In genomic region chr10:11326241-11326640, GRCh38 we compare ENCODE assay signal across 21 cellular contexts.
DNase-seq lines count a peak whose midpoint lies in the region; ATAC-seq and TF ChIP-seq lines count a peak whose summit lies in the region.
"Had no signal": no experiment of that assay in that cellular context is flagged by ENCODE, and none has a peak within 500 bp of the region (broad histone marks: within the 10 kb centered on the region; RNA-seq: fewer than 3 reads in every experiment).

No MANE protein-coding gene starts in this region.

- no peaks in the 10 kb centered on the region for H4K20me1 ChIP-seq in smooth muscle cell (ENCODE audit: low read depth)

- TF ChIP-seq CTCF in smooth muscle cell (IDR thresholded peaks at IDR 0.05; ENCODE audit: borderline replicate concordance, insufficient read depth, poor library complexity, severe bottlenecking): no peak

- CTCF ChIA-PET in activated naive CD4-positive, alpha-beta T cell treated with anti-CD3 and anti-CD28 coated beads, Interleukin-2, amount 10 ng/mL, durations not matched to agents 7 days and 5 days (lab: Charles Lee): no interaction called here

- no peaks in the 10 kb centered on the region for H3K36me3 ChIP-seq in smooth muscle cell (ENCODE audit: low read depth)
- H3K36me3 ChIP-seq: adrenal gland had no signal

- no peaks in the 10 kb centered on the region for H3K27me3 ChIP-seq in smooth muscle cell (ENCODE audit: low read depth)
- H3K27me3 ChIP-seq: adrenal gland, heart right ventricle had no signal

- peak overlapping the region; percentile 47 for H3K27ac Mint-ChIP-seq in activated naive CD4-positive, alpha-beta T cell treated with anti-CD3 and anti-CD28 coated beads, Interleukin-2, amount 10 ng/mL, durations not matched to agents 7 days and 5 days
- H3K27ac Mint-ChIP-seq in T-helper 17 cell: peak overlapping the region; percentile 83
- peak overlapping the region; percentile 66 for H3K27ac Mint-ChIP-seq in memory B cell

- no peak for ATAC-seq in T-helper 17 cell
- no peak for ATAC-seq in memory B cell (ENCODE audit: low read depth)
- ATAC-seq: heart right ventricle; Panc1; stimulated activated naive CD8-positive, alpha-beta T cell treated with anti-CD3 and anti-CD28 coated beads, Interleukin-15, Interleukin-2, amounts not matched to agents 100 U/mL and 50 U/mL, for 24 hours had no signal

- H3K79me2 ChIP-seq in smooth muscle cell (ENCODE audit: low read depth): no peaks in the 10 kb centered on the region

- H3K9me3 Mint-ChIP-seq in activated naive CD4-positive, alpha-beta T cell treated with anti-CD3 and anti-CD28 coated beads, Interleukin-2, amount 10 ng/mL, durations not matched to agents 7 days and 5 days: no peaks in the 10 kb centered on the region
- no peaks in the 10 kb centered on the region for H3K9me3 Mint-ChIP-seq in memory B cell
- H3K9me3 Mint-ChIP-seq: nephron had no signal

- peaks cover 8% of the 10 kb centered on the region for H3K4me1 ChIP-seq in smooth muscle cell (ENCODE audit: low read depth)
- H3K4me1 ChIP-seq: adrenal gland had no signal

- H2AFZ ChIP-seq in smooth muscle cell (ENCODE audit: low read depth): no peak overlapping the region

- peak overlapping the region; percentile 61 for H3K4me2 ChIP-seq in smooth muscle cell

- peak overlapping the region; percentile 63 for H3K27ac ChIP-seq in smooth muscle cell (ENCODE audit: low read depth)
- H3K27ac ChIP-seq: adrenal gland, heart right ventricle, SK-N-MC had no signal

- H3K36me3 Mint-ChIP-seq in activated naive CD4-positive, alpha-beta T cell treated with anti-CD3 and anti-CD28 coated beads, Interleukin-2, amount 10 ng/mL, durations not matched to agents 7 days and 5 days: peaks cover 83% of the 10 kb centered on the region
- H3K36me3 Mint-ChIP-seq in T-helper 17 cell (ENCODE audit: low read depth): peaks cover 10% of the 10 kb centered on the region
- H3K36me3 Mint-ChIP-seq in memory B cell: peaks cover 56% of the 10 kb centered on the region

- H3K4me1 Mint-ChIP-seq in activated naive CD4-positive, alpha-beta T cell treated with anti-CD3 and anti-CD28 coated beads, Interleukin-2, amount 10 ng/mL, durations not matched to agents 7 days and 5 days: peaks cover 16% of the 10 kb centered on the region
- H3K4me1 Mint-ChIP-seq in T-helper 17 cell (peaks cover 21% of the 10 kb centered on the region), memory B cell (peaks cover 14% of the 10 kb centered on the region)

- DNase-seq in activated naive CD4-positive, alpha-beta T cell treated with anti-CD3 and anti-CD28 coated beads, Interleukin-2, amount 10 ng/mL, durations not matched to agents 7 days and 5 days: no peak
- DNase-seq in activated naive CD4-positive, alpha-beta T cell treated with anti-CD3 and anti-CD28 coated beads, Interleukin-2, amount 50 U/mL, for 16 hours: no peak
- DNase-seq in T-helper 17 cell (no peak), memory B cell (ENCODE audit: low spot score in 2 of 2) (no peak), smooth muscle cell (lab: John Stamatoyannopoulos, UW; ENCODE audit: unreplicated experiment) (no peak), SW480 (ENCODE audit: low spot score) (no peak), occipital lobe (lab: John Stamatoyannopoulos, UW) (no peak), T-helper 2 cell (no peak)
- DNase-seq: ACHN; activated T-cell treated with anti-CD3 and anti-CD28 coated beads, Interleukin-2, amount 50 U/mL, for 1 hour; adrenal gland; cerebellar nuclear complex; COR-L47; heart right ventricle; NCI-H187; NCI-H345; stimulated activated CD4-positive, alpha-beta T cell treated with anti-CD3 and anti-CD28 coated beads, Interleukin-15, amount 100 ng/mL, for 24 hours; stimulated activated naive CD8-positive, alpha-beta T cell treated with anti-CD3 and anti-CD28 coated beads, Interleukin-15, Interleukin-2, amounts not matched to agents 100 U/mL and 50 U/mL, for 24 hours had no signal

- H3K4me3 Mint-ChIP-seq in activated naive CD4-positive, alpha-beta T cell treated with anti-CD3 and anti-CD28 coated beads, Interleukin-2, amount 10 ng/mL, durations not matched to agents 7 days and 5 days: no peak overlapping the region
- H3K4me3 Mint-ChIP-seq in T-helper 17 cell (no peak overlapping the region), memory B cell (no peak overlapping the region)
- H3K4me3 Mint-ChIP-seq: nephron had no signal

- H3F3A ChIP-seq in smooth muscle cell (ENCODE audit: low read depth): no peaks in the 10 kb centered on the region

- WGBS in smooth muscle cell (ENCODE audit: low lambda C conversion rate): 83% methylated on average over 12 of the region's 12 CpGs

- H3K4me3 ChIP-seq in smooth muscle cell: no peak overlapping the region
- H3K4me3 ChIP-seq: adrenal gland, heart right ventricle, SK-N-MC had no signal

- no peaks in the 10 kb centered on the region for H3K27me3 Mint-ChIP-seq in activated naive CD4-positive, alpha-beta T cell treated with anti-CD3 and anti-CD28 coated beads, Interleukin-2, amount 10 ng/mL, durations not matched to agents 7 days and 5 days
- H3K27me3 Mint-ChIP-seq in T-helper 17 cell: no peaks in the 10 kb centered on the region
- H3K27me3 Mint-ChIP-seq in memory B cell: no peaks in the 10 kb centered on the region

- no peaks in the 10 kb centered on the region for H3K9me3 ChIP-seq in T-helper 17 cell (ENCODE audit: control insufficient read depth, low read length, poor library complexity, severe bottlenecking)
- H3K9me3 ChIP-seq in smooth muscle cell (replicated peaks; ENCODE audit: low read depth): no peaks in the 10 kb centered on the region
- H3K9me3 ChIP-seq: adrenal gland, heart right ventricle had no signal

- no peak overlapping the region for H3K9ac ChIP-seq in smooth muscle cell (ENCODE audit: low read depth)
